Comparison of ENCODE assay signal across 8 cellular contexts in the genomic region with DNA sequence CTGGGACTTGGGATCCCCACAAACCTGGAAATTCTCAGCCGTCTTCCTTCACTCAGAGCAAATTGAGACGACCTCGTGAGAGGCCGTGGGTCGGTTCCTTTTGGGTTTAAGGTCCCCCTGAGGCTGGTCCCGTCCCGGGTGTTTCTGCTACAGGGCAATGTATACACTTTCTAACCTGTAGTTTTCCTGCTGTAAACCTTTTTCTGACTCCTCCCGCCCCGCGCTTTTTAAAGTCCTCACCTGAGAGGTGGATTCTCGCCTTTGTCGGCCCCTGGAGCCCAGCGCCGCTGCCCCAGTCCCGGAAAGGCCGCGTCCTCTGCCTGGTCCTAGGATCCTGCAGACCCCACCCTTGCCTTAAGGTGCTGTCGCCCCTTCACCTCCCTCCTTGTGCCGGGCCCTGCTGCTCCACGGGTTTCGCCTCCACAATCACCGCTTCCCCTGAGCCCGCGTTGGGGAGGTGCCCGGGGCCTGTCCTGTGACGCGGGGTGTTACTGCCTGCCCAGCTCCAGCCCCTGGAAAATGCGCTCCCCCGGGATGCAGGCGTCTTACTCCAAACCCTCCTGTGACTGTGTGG. TPM values are rescaled to one million over a fixed set of nuclear protein-coding genes. Genes with fewer than 3 reads are reported as not detected.
DNase-seq lines count a peak whose midpoint lies in the region; ATAC-seq and TF ChIP-seq lines count a peak whose summit lies in the region.

No MANE protein-coding gene starts in this region.

- no peaks in the 10 kb centered on the region for H3K27me3 ChIP-seq in neuronal stem cell (ENCODE audit: control insufficient read depth in 3 of 3, insufficient read depth in 3 of 3, low read depth in 1 of 3, low read length in 3 of 3)

- peak overlapping the region; percentile 76 for H3K18ac ChIP-seq in neuronal stem cell (ENCODE audit: low read length)

- peak overlapping the region; percentile 91 for H3K4me2 ChIP-seq in neuronal stem cell (ENCODE audit: insufficient read depth, low read length, poor library complexity, severe bottlenecking)

- POLR2A ChIA-PET in activated CD4-positive, alpha-beta memory T cell treated with anti-CD3 and anti-CD28 coated beads, Interleukin-2, amount 10 ng/mL, durations not matched to agents 7 days and 5 days (lab: Charles Lee) = interaction anchor here (1.1 to 1.5 kb wide), 3 partner anchors 29 to 89 kb away, joined by 3 to 7 read pairs (median 4); no protein-coding TSS in a partner anchor

- H3K4me3 Mint-ChIP-seq in activated CD4-positive, alpha-beta memory T cell treated with anti-CD3 and anti-CD28 coated beads, Interleukin-2, amount 10 ng/mL, durations not matched to agents 7 days and 5 days = peak overlapping the region; percentile 93

- peaks cover 0 to 5% of the 10 kb centered on the region in 2 donors for H3K9me3 ChIP-seq in neuronal stem cell (replicated peaks in 1 of 2; ENCODE audit: control insufficient read depth in 2 of 2, insufficient read depth in 1 of 2, low read depth in 1 of 2, low read length in 2 of 2)

- no peak overlapping the region for H2AK5ac ChIP-seq in neuronal stem cell (ENCODE audit: low read depth, low read length)

- H3K14ac ChIP-seq in neuronal stem cell (ENCODE audit: low read length) = peak overlapping the region; percentile 82

- H4K8ac ChIP-seq in neuronal stem cell (ENCODE audit: low read depth, low read length) = peak overlapping the region; percentile 82

- H3K27me3 Mint-ChIP-seq in activated CD4-positive, alpha-beta memory T cell treated with anti-CD3 and anti-CD28 coated beads, Interleukin-2, amount 10 ng/mL, durations not matched to agents 7 days and 5 days = no peaks in the 10 kb centered on the region

- peak; percentile 18 for ATAC-seq in GM19452 (IDR thresholded peaks at IDR 0.05; ENCODE audit: unreplicated experiment)
- ATAC-seq in HG03565 (IDR thresholded peaks at IDR 0.05; ENCODE audit: unreplicated experiment) = peak; percentile 16

- DNase-seq in activated CD4-positive, alpha-beta memory T cell treated with anti-CD3 and anti-CD28 coated beads, Interleukin-2, amount 10 ng/mL, durations not matched to agents 7 days and 5 days = peak; percentile 26
- DNase-seq in fibroblast of pulmonary artery (ENCODE audit: low read depth) (peak; percentile 7), neuronal stem cell (ENCODE audit: low spot score) (peak; percentile 4), amniotic stem cell (lab: John Stamatoyannopoulos, UW) (no peak), GF-D8 (lab: John Stamatoyannopoulos, UW) (no peak)

- no peak overlapping the region for H3K23ac ChIP-seq in neuronal stem cell (ENCODE audit: low read depth, low read length, poor library complexity)

- H2BK120ac ChIP-seq in neuronal stem cell (ENCODE audit: low read depth, low read length) = no peak overlapping the region

- peak overlapping the region; percentile 92 for H3K9ac ChIP-seq in neuronal stem cell (ENCODE audit: low read depth, low read length, poor library complexity)

- H2BK15ac ChIP-seq in neuronal stem cell (ENCODE audit: low read length) = no peak overlapping the region

- peaks cover 23% of the 10 kb centered on the region for H3K9me3 Mint-ChIP-seq in activated CD4-positive, alpha-beta memory T cell treated with anti-CD3 and anti-CD28 coated beads, Interleukin-2, amount 10 ng/mL, durations not matched to agents 7 days and 5 days

- peaks cover 59% of the 10 kb centered on the region for H3K36me3 Mint-ChIP-seq in activated CD4-positive, alpha-beta memory T cell treated with anti-CD3 and anti-CD28 coated beads, Interleukin-2, amount 10 ng/mL, durations not matched to agents 7 days and 5 days (ENCODE audit: low read depth)

- H3K27ac ChIP-seq in C4-2B = peak overlapping the region; percentile 77
- H3K27ac ChIP-seq in neuronal stem cell (replicated peaks; ENCODE audit: low read length) = no peak overlapping the region

- peaks cover 3 to 33% of the 10 kb centered on the region in 2 donors for H3K36me3 ChIP-seq in neuronal stem cell (replicated peaks in 1 of 2; ENCODE audit: control insufficient read depth in 2 of 2, insufficient read depth in 2 of 2, low read length in 2 of 2)

- H3K4me3 ChIP-seq in fibroblast of pulmonary artery (replicated peaks; ENCODE audit: low read depth, low read length) = peak overlapping the region; percentile 65
- peak overlapping the region; percentile 62 to 91 for H3K4me3 ChIP-seq in neuronal stem cell (ENCODE audit: low read length in 2 of 2)

- CTCF ChIA-PET in activated CD4-positive, alpha-beta memory T cell treated with anti-CD3 and anti-CD28 coated beads, Interleukin-2, amount 10 ng/mL, durations not matched to agents 7 days and 5 days (lab: Charles Lee) = no interaction called here

- H2AFZ ChIP-seq in neuronal stem cell (ENCODE audit: low read length) = peak overlapping the region; percentile 99

- H3K4me1 ChIP-seq in neuronal stem cell (ENCODE audit: control insufficient read depth in 2 of 2, insufficient read depth in 1 of 2, low read depth in 1 of 2, low read length in 2 of 2) = peaks cover 3 to 5% of the 10 kb centered on the region in 2 donors

- H3K27ac Mint-ChIP-seq in activated CD4-positive, alpha-beta memory T cell treated with anti-CD3 and anti-CD28 coated beads, Interleukin-2, amount 10 ng/mL, durations not matched to agents 7 days and 5 days = peak overlapping the region; percentile 81

- TF ChIP-seq CTCF in C4-2B (conservative IDR thresholded peaks at IDR 0.05) (no peak), fibroblast of pulmonary artery (IDR thresholded peaks at IDR 0.05; ENCODE audit: low read length, missing control alignments) (no peak)

- H3K4ac ChIP-seq in neuronal stem cell (ENCODE audit: low read length) = no peak overlapping the region

- no peak overlapping the region for H2BK12ac ChIP-seq in neuronal stem cell (ENCODE audit: low read length)

- no peaks in the 10 kb centered on the region for H3K79me1 ChIP-seq in neuronal stem cell (ENCODE audit: low read depth, low read length)

- no peak overlapping the region for H2BK5ac ChIP-seq in neuronal stem cell (ENCODE audit: low read length)

- no peak overlapping the region for H4K91ac ChIP-seq in neuronal stem cell (ENCODE audit: low read depth, low read length, poor library complexity)

- no CpG with 5 or more reads among the region's 30 CpGs for WGBS in neuronal stem cell (ENCODE audit: extremely low coverage in 2 of 2, insufficient read length in 2 of 2, insufficient replicate concordance in 1 of 2), 2 donors

- H3K4me1 Mint-ChIP-seq in activated CD4-positive, alpha-beta memory T cell treated with anti-CD3 and anti-CD28 coated beads, Interleukin-2, amount 10 ng/mL, durations not matched to agents 7 days and 5 days = peaks cover 23% of the 10 kb centered on the region

RNA-seq across cellular contexts. Expression of gene ZNF761, which starts 0.4 kb away (rescaled TPM):
- total RNA-seq in activated CD4-positive, alpha-beta memory T cell treated with anti-CD3 and anti-CD28 coated beads, Interleukin-2, amount 10 ng/mL, durations not matched to agents 7 days and 5 days = 10 to 100 TPM; 11.9 to 12.9 TPM
- 9.8 TPM for polyA plus RNA-seq in neuronal stem cell (2013, experiment 1 of 2)
- polyA plus RNA-seq in neuronal stem cell (2013, experiment 2 of 2) = 10.0 TPM

RNA-seq across cellular contexts. Expression of gene ZNF813, which starts 35.4 kb away (rescaled TPM):
- total RNA-seq in activated CD4-positive, alpha-beta memory T cell treated with anti-CD3 and anti-CD28 coated beads, Interleukin-2, amount 10 ng/mL, durations not matched to agents 7 days and 5 days = 1 to 10 TPM; 3.8 to 3.9 TPM
- 7.3 TPM for polyA plus RNA-seq in neuronal stem cell (2013, experiment 1 of 2)
- 8.5 TPM for polyA plus RNA-seq in neuronal stem cell (2013, experiment 2 of 2)

RNA-seq across cellular contexts. Expression of gene ZNF765, which starts 37.2 kb away (rescaled TPM):
- 10 to 100 TPM; 11.8 to 12.7 TPM for total RNA-seq in activated CD4-positive, alpha-beta memory T cell treated with anti-CD3 and anti-CD28 coated beads, Interleukin-2, amount 10 ng/mL, durations not matched to agents 7 days and 5 days
- 4.5 TPM for polyA plus RNA-seq in neuronal stem cell (2013, experiment 1 of 2)
- polyA plus RNA-seq in neuronal stem cell (2013, experiment 2 of 2) = 4.7 TPM

Comparison
In these comparisons a context has a peak if more than half of its experiments do, and no peak if none do; other contexts are left out.
1. DNase-seq: peak in activated CD4-positive, alpha-beta memory T cell treated with anti-CD3 and anti-CD28 coated beads, Interleukin-2, amount 10 ng/mL, durations not matched to agents 7 days and 5 days (single experiment), fibroblast of pulmonary artery (single experiment) and neuronal stem cell (single experiment); none in amniotic stem cell (single experiment) and GF-D8 (single experiment).